In the genomic region with DNA sequence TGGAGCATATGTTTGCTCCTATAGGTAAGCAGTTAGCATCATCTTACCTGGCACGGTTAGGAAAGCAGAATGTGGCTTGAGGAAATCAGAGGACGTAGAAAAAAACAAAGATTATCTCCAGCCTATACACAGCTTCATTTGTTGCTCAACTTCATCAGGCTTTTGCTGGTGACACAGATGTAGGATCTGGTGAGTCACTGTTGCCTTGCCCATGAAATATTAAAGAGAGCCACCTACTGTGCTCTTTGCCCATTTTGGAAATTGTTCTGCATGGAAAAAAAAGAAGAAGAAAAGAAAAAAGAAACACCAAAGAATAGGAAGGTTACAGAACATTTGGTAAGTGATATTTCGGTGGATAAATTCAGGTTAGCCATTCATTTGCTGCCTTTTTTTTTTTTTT, we compare ENCODE assay signal across 14 cellular contexts. TPM values are rescaled to one million over a fixed set of nuclear protein-coding genes. Genes with fewer than 3 reads are reported as not detected.
A peak's percentile ranks its signal among the peaks of the same experiment; 100 is the strongest.
DNase-seq lines count a peak whose midpoint lies in the region; ATAC-seq and TF ChIP-seq lines count a peak whose summit lies in the region.
"Had no signal": no experiment of that assay in that cellular context is flagged by ENCODE, and none has a peak within 500 bp of the region (broad histone marks: within the 10 kb centered on the region; RNA-seq: fewer than 3 reads in every experiment).

No MANE protein-coding gene starts in this region.

- POLR2A ChIA-PET in Caco-2 (lab: Charles Lee): no interaction called here

- H3K27me3 Mint-ChIP-seq in activated T-cell treated with anti-CD3 and anti-CD28 coated beads, Interleukin-2, amount 50 U/mL, for 4 hours (ENCODE audit: low read depth): no peaks in the 10 kb centered on the region
- H3K27me3 Mint-ChIP-seq in Caco-2 (ENCODE audit: insufficient read depth, unreplicated experiment): peaks cover 9% of the 10 kb centered on the region
- H3K27me3 Mint-ChIP-seq: activated naive CD4-positive, alpha-beta T cell treated with anti-CD3 and anti-CD28 coated beads, Interleukin-2, amount 50 U/mL, for 24 hours; stimulated activated naive CD8-positive, alpha-beta T cell treated with anti-CD3 and anti-CD28 coated beads, Interleukin-15, Interleukin-2, amounts not matched to agents 100 ng/mL and 50 ng/mL, for 24 hours had no signal

- peaks cover 28% of the 10 kb centered on the region for H3K4me1 Mint-ChIP-seq in activated T-cell treated with anti-CD3 and anti-CD28 coated beads, Interleukin-2, amount 50 U/mL, for 4 hours (ENCODE audit: low read depth)
- H3K4me1 Mint-ChIP-seq in Caco-2 (ENCODE audit: low read depth, unreplicated experiment): peaks cover 9% of the 10 kb centered on the region

- no peak overlapping the region for H3K27ac Mint-ChIP-seq in Caco-2 (ENCODE audit: unreplicated experiment)
- H3K27ac Mint-ChIP-seq: activated naive CD4-positive, alpha-beta T cell treated with anti-CD3 and anti-CD28 coated beads, Interleukin-2, amount 50 U/mL, for 24 hours; stimulated activated naive CD8-positive, alpha-beta T cell treated with anti-CD3 and anti-CD28 coated beads, Interleukin-15, Interleukin-2, amounts not matched to agents 100 ng/mL and 50 ng/mL, for 24 hours had no signal

- TF ChIP-seq CTCF in epithelial cell of esophagus (IDR thresholded peaks at IDR 0.05; ENCODE audit: insufficient read depth, low read depth, low read length, missing control alignments): no peak
- TF ChIP-seq CTCF in osteoblast (IDR thresholded peaks at IDR 0.05; ENCODE audit: extremely low read depth, low read depth, low read length): no peak
- TF ChIP-seq CTCF in Caco-2 (IDR thresholded peaks at IDR 0.05; ENCODE audit: insufficient read depth in 1 of 2, low read depth in 1 of 2, low read length in 1 of 2, severe bottlenecking in 1 of 2, unreplicated experiment in 1 of 2): no peak

- H3K36me3 Mint-ChIP-seq in activated T-cell treated with anti-CD3 and anti-CD28 coated beads, Interleukin-2, amount 50 U/mL, for 4 hours (ENCODE audit: insufficient read depth): peaks cover 8% of the 10 kb centered on the region
- H3K36me3 Mint-ChIP-seq in Caco-2 (ENCODE audit: insufficient read depth, unreplicated experiment): no peaks in the 10 kb centered on the region

- intact Hi-C loops in Caco-2 (cut with micrococcal nuclease; ENCODE audit: unreplicated experiment): no loop called here

- H3K36me3 ChIP-seq in osteoblast (ENCODE audit: insufficient read depth, low read length): no peaks in the 10 kb centered on the region
- no peaks in the 10 kb centered on the region for H3K36me3 ChIP-seq in Caco-2 (ENCODE audit: control insufficient read depth, insufficient read depth, low read length)

- peaks cover 41% of the 10 kb centered on the region for H3K4me1 ChIP-seq in osteoblast (ENCODE audit: insufficient read depth, low read length)
- H3K4me1 ChIP-seq in Caco-2: no peaks in the 10 kb centered on the region

- peak overlapping the region; percentile 57 for H3K4me2 ChIP-seq in osteoblast (ENCODE audit: insufficient read depth, low read length)

- H3K9me3 Mint-ChIP-seq in activated T-cell treated with anti-CD3 and anti-CD28 coated beads, Interleukin-2, amount 50 U/mL, for 4 hours: no peaks in the 10 kb centered on the region
- no peaks in the 10 kb centered on the region for H3K9me3 Mint-ChIP-seq in Caco-2 (ENCODE audit: unreplicated experiment)
- H3K9me3 Mint-ChIP-seq: activated naive CD4-positive, alpha-beta T cell treated with anti-CD3 and anti-CD28 coated beads, Interleukin-2, amount 50 U/mL, for 24 hours; stimulated activated naive CD8-positive, alpha-beta T cell treated with anti-CD3 and anti-CD28 coated beads, Interleukin-15, Interleukin-2, amounts not matched to agents 100 ng/mL and 50 ng/mL, for 24 hours had no signal

- H3K4me3 ChIP-seq in epithelial cell of esophagus (ENCODE audit: low read length): no peak overlapping the region
- no peak overlapping the region for H3K4me3 ChIP-seq in osteoblast (ENCODE audit: insufficient read depth, low read length)
- no peak overlapping the region for H3K4me3 ChIP-seq in Caco-2 (ENCODE audit: low read depth, low read length)

- H4K20me1 ChIP-seq in osteoblast (ENCODE audit: insufficient read depth, low read length): no peaks in the 10 kb centered on the region

- BruUV-seq in Caco-2 (replicated peaks; lab: Mats Ljungman, UMichigan): no TSS peak

- DNase-seq in EL (peak; percentile 59), NOMO-1 (lab: John Stamatoyannopoulos, UW; ENCODE audit: unreplicated experiment in 2 of 2) (peak; percentile 28 to 71), epithelial cell of esophagus (ENCODE audit: low read depth) (peak; percentile 88), osteoblast (ENCODE audit: insufficient read length, low spot score, missing footprints) (peak; percentile 77), hypothalamus (lab: John Stamatoyannopoulos, UW) (no peak), substantia nigra (lab: John Stamatoyannopoulos, UW) (no peak), Caco-2 (no peak)
- DNase-seq in activated T-cell treated with anti-CD3 and anti-CD28 coated beads, Interleukin-2, amount 50 U/mL, for 4 hours: no peak
- DNase-seq: cortex of kidney; DMS53; NCI-H526 treated with DMSO at 0.1 percent for 48 hours; stimulated activated CD4-positive, alpha-beta T cell treated with anti-CD3 and anti-CD28 coated beads, Interleukin-4, amount 100 ng/mL, for 24 hours had no signal

- H3K9me3 ChIP-seq in osteoblast (ENCODE audit: low read depth, low read length) (no peaks in the 10 kb centered on the region), Caco-2 (no peaks in the 10 kb centered on the region)

- H3K79me2 ChIP-seq in osteoblast (ENCODE audit: insufficient read depth, low read length): peaks cover 27% of the 10 kb centered on the region

- H3K27me3 ChIP-seq in osteoblast (ENCODE audit: insufficient read depth, low read length): no peaks in the 10 kb centered on the region
- no peaks in the 10 kb centered on the region for H3K27me3 ChIP-seq in Caco-2 (replicated peaks; ENCODE audit: control insufficient read depth, insufficient read depth, low read length)

- ATAC-seq in activated T-cell treated with anti-CD3 and anti-CD28 coated beads, Interleukin-2, amount 50 U/mL, for 4 hours: no peak

- H3K4me3 Mint-ChIP-seq in activated T-cell treated with anti-CD3 and anti-CD28 coated beads, Interleukin-2, amount 50 U/mL, for 4 hours: no peak overlapping the region
- H3K4me3 Mint-ChIP-seq in Caco-2 (ENCODE audit: unreplicated experiment): no peak overlapping the region
- H3K4me3 Mint-ChIP-seq: activated naive CD4-positive, alpha-beta T cell treated with anti-CD3 and anti-CD28 coated beads, Interleukin-2, amount 50 U/mL, for 24 hours had no signal

- peak overlapping the region; percentile 17 for H3K27ac ChIP-seq in osteoblast (ENCODE audit: low read depth, low read length)
- H3K27ac ChIP-seq in substantia nigra (ENCODE audit: low read depth, low read length, poor library complexity, severe bottlenecking): no peak overlapping the region

- H2AFZ ChIP-seq in osteoblast (ENCODE audit: low read length): peak overlapping the region; percentile 57

- CTCF ChIA-PET in Caco-2 (lab: Charles Lee): interaction anchor here (0.6 kb wide), 1 partner anchor 173 kb away, joined by 4 read pairs; no protein-coding TSS in a partner anchor

RNA-seq across cellular contexts. Expression of a gene that starts 3.8 kb away (rescaled TPM):
- total RNA-seq in osteoblast (14.7 and 14.8 TPM in 2 replicates), Caco-2 (2022) (5.1 and 6.2 TPM in 2 replicates)
- total RNA-seq in activated T-cell treated with anti-CD3 and anti-CD28 coated beads, Interleukin-2, amount 50 U/mL, for 4 hours: 10 to 100 TPM; 10.2 to 15.3 (median 13.8) TPM

Comparison
In these comparisons a context has a peak if more than half of its experiments do, and no peak if none do; other contexts are left out.
1. DNase-seq: peak in EL (single experiment), NOMO-1 (2 of 2), epithelial cell of esophagus (single experiment) and osteoblast (single experiment); none in hypothalamus (0 of 51), activated T-cell treated with anti-CD3 and anti-CD28 coated beads, Interleukin-2, amount 50 U/mL, for 4 hours (single experiment), substantia nigra (0 of 49) and Caco-2 (0 of 2).